ENCODE assay signal across 11 cellular contexts in the genomic region with DNA sequence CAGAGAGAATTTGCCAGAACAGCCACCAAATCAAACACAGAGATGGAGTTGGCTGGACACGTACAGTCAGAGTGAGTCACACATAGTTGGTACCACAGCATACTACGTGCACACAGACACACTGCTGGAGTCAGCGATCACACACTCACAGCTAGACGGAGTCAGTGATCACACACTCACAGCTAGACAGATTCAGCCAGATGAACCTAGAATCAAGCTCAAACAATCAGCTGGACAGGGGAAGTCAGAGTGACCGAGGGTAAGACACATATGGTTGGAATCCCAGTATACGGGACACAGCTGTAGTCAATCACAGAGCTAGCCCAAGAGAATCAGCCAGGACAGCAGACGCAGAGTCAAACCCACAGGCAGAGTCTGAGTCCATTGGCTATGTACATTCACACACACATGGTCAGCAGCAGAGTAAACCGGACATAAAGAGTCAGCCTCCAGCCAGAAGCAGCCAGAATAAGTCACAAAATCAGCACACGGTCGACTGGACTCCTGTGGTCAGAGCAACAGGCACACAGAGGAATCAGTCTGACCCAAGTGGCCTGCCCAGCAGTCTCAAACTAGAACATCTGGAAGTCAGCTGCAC. TPM values are rescaled to one million over a fixed set of nuclear protein-coding genes. Genes with fewer than 3 reads are reported as not detected.
DNase-seq lines count a peak whose midpoint lies in the region; TF ChIP-seq lines count a peak whose summit lies in the region.
"Had no signal": no experiment of that assay in that cellular context is flagged by ENCODE, and none has a peak within 500 bp of the region (broad histone marks: within the 10 kb centered on the region; RNA-seq: fewer than 3 reads in every experiment).

No MANE protein-coding gene starts in this region.

- H3K79me2 ChIP-seq in smooth muscle cell (ENCODE audit: low read depth) = no peaks in the 10 kb centered on the region

- peak overlapping the region; percentile 42 for H3K27ac Mint-ChIP-seq in activated T-cell treated with anti-CD3 and anti-CD28 coated beads, Interleukin-2, amount 50 U/mL, for 24 hours
- no peak overlapping the region for H3K27ac Mint-ChIP-seq in activated CD4-positive, alpha-beta memory T cell treated with anti-CD3 and anti-CD28 coated beads for 36 hours

- H3K4me3 Mint-ChIP-seq in activated T-cell treated with anti-CD3 and anti-CD28 coated beads, Interleukin-2, amount 50 U/mL, for 24 hours = peak overlapping the region; percentile 89
- H3K4me3 Mint-ChIP-seq in activated CD4-positive, alpha-beta memory T cell treated with anti-CD3 and anti-CD28 coated beads for 36 hours = peak overlapping the region; percentile 10

- no peak overlapping the region for H2AFZ ChIP-seq in smooth muscle cell (ENCODE audit: low read depth)

- POLR2A ChIA-PET in activated CD4-positive, alpha-beta memory T cell treated with anti-CD3 and anti-CD28 coated beads for 36 hours (lab: Charles Lee) = no interaction called here

- H3K9me3 ChIP-seq in smooth muscle cell (replicated peaks; ENCODE audit: low read depth) = no peaks in the 10 kb centered on the region

- peaks cover 47% of the 10 kb centered on the region for H3K4me1 Mint-ChIP-seq in activated T-cell treated with anti-CD3 and anti-CD28 coated beads, Interleukin-2, amount 50 U/mL, for 24 hours (ENCODE audit: low read depth)
- peaks cover 40% of the 10 kb centered on the region for H3K4me1 Mint-ChIP-seq in activated CD4-positive, alpha-beta memory T cell treated with anti-CD3 and anti-CD28 coated beads for 36 hours (ENCODE audit: low read depth)

- H3F3A ChIP-seq in smooth muscle cell (ENCODE audit: low read depth) = no peaks in the 10 kb centered on the region

- no peaks in the 10 kb centered on the region for H3K36me3 ChIP-seq in smooth muscle cell (ENCODE audit: low read depth)

- no peaks in the 10 kb centered on the region for H3K4me1 ChIP-seq in smooth muscle cell (ENCODE audit: low read depth)

- peaks cover 78% of the 10 kb centered on the region for H3K36me3 Mint-ChIP-seq in activated T-cell treated with anti-CD3 and anti-CD28 coated beads, Interleukin-2, amount 50 U/mL, for 24 hours (ENCODE audit: low read depth)
- H3K36me3 Mint-ChIP-seq in activated CD4-positive, alpha-beta memory T cell treated with anti-CD3 and anti-CD28 coated beads for 36 hours = peaks cover 48% of the 10 kb centered on the region

- intact Hi-C loops in activated CD4-positive, alpha-beta memory T cell treated with anti-CD3 and anti-CD28 coated beads for 36 hours (cut with micrococcal nuclease) = loop anchor here (5.0 kb wide), 1 partner anchor 393 kb away; a partner anchor contains a TSS

- H3K27me3 ChIP-seq in smooth muscle cell (ENCODE audit: low read depth) = no peaks in the 10 kb centered on the region

- CTCF ChIA-PET in activated CD4-positive, alpha-beta memory T cell treated with anti-CD3 and anti-CD28 coated beads for 36 hours (lab: Charles Lee) = interaction anchor here (1.5 to 1.6 kb wide), 3 partner anchors 9 to 383 kb away, joined by 3 to 5 read pairs (median 5); a partner anchor contains a TSS

- H3K27ac ChIP-seq in smooth muscle cell (ENCODE audit: low read depth) = peak overlapping the region; percentile 87
- H3K27ac ChIP-seq: C4-2B had no signal

- H3K27me3 Mint-ChIP-seq in activated T-cell treated with anti-CD3 and anti-CD28 coated beads, Interleukin-2, amount 50 U/mL, for 24 hours = peaks cover 25% of the 10 kb centered on the region
- no peaks in the 10 kb centered on the region for H3K27me3 Mint-ChIP-seq in activated CD4-positive, alpha-beta memory T cell treated with anti-CD3 and anti-CD28 coated beads for 36 hours

- peak overlapping the region; percentile 62 for H3K9ac ChIP-seq in smooth muscle cell (ENCODE audit: low read depth)

- peak overlapping the region; percentile 65 for H3K4me2 ChIP-seq in smooth muscle cell

- WGBS in smooth muscle cell (ENCODE audit: low lambda C conversion rate) = 39% methylated on average over 10 of the region's 10 CpGs

- no peak for DNase-seq in activated T-cell treated with anti-CD3 and anti-CD28 coated beads, Interleukin-2, amount 50 U/mL, for 24 hours
- no peak for DNase-seq in activated T-cell treated with anti-CD3 and anti-CD28 coated beads, Interleukin-2, amount 50 U/mL, for 1 hour
- no peak for DNase-seq in activated CD4-positive, alpha-beta memory T cell treated with anti-CD3 and anti-CD28 coated beads for 36 hours
- DNase-seq in fibroblast of the conjunctiva (ENCODE audit: low read depth) = peak; percentile 56
- DNase-seq in smooth muscle cell (lab: John Stamatoyannopoulos, UW; ENCODE audit: unreplicated experiment) = no peak
- DNase-seq in NCI-H1092 (lab: John Stamatoyannopoulos, UW) = no peak
- no peak for DNase-seq in GM20000 (ENCODE audit: low spot score)
- DNase-seq in amygdala (lab: John Stamatoyannopoulos, UW) = no peak
- DNase-seq: caudate nucleus, NCI-H1048 had no signal

- no peak for TF ChIP-seq CTCF in smooth muscle cell (IDR thresholded peaks at IDR 0.05; ENCODE audit: borderline replicate concordance, insufficient read depth, poor library complexity, severe bottlenecking)
- no peak for TF ChIP-seq CTCF in GM20000 (IDR thresholded peaks at IDR 0.05; ENCODE audit: extremely low read depth, missing control alignments)

- H3K4me3 ChIP-seq in smooth muscle cell = no peak overlapping the region

- H3K9me3 Mint-ChIP-seq in activated T-cell treated with anti-CD3 and anti-CD28 coated beads, Interleukin-2, amount 50 U/mL, for 24 hours = no peaks in the 10 kb centered on the region
- no peaks in the 10 kb centered on the region for H3K9me3 Mint-ChIP-seq in activated CD4-positive, alpha-beta memory T cell treated with anti-CD3 and anti-CD28 coated beads for 36 hours

- H4K20me1 ChIP-seq in smooth muscle cell (ENCODE audit: low read depth) = no peaks in the 10 kb centered on the region

RNA-seq across cellular contexts. Expression of a gene that starts 4.6 kb away (rescaled TPM):
- total RNA-seq in activated CD4-positive, alpha-beta memory T cell treated with anti-CD3 and anti-CD28 coated beads for 36 hours = 10 to 100 TPM; 70.7 to 73.0 TPM
- 69.4 and 79.0 TPM in 2 replicates for total RNA-seq in smooth muscle cell
- 68.7 and 88.7 TPM in 2 replicates for polyA plus RNA-seq in smooth muscle cell

RNA-seq across cellular contexts. Expression of a gene that starts 10.6 kb away (rescaled TPM):
- total RNA-seq in activated CD4-positive, alpha-beta memory T cell treated with anti-CD3 and anti-CD28 coated beads for 36 hours = 10 to 100 TPM; 62.8 to 73.9 TPM
- total RNA-seq in smooth muscle cell = 60.6 and 78.9 TPM in 2 replicates
- 80.8 and 82.4 TPM in 2 replicates for polyA plus RNA-seq in smooth muscle cell

RNA-seq across cellular contexts. Expression of a gene that starts 43.4 kb away (rescaled TPM):
- 1 to 10 TPM; 7.1 to 7.7 TPM for total RNA-seq in activated CD4-positive, alpha-beta memory T cell treated with anti-CD3 and anti-CD28 coated beads for 36 hours
- 25.1 and 25.5 TPM in 2 replicates for total RNA-seq in smooth muscle cell
- polyA plus RNA-seq in smooth muscle cell = 14.8 and 23.2 TPM in 2 replicates

RNA-seq across cellular contexts. Expression of a gene that starts 53.7 kb away (rescaled TPM):
- total RNA-seq in activated CD4-positive, alpha-beta memory T cell treated with anti-CD3 and anti-CD28 coated beads for 36 hours = not detected
- not detected in 2 replicates for total RNA-seq in smooth muscle cell
- polyA plus RNA-seq in smooth muscle cell = not detected in 2 replicates

RNA-seq across cellular contexts. Expression of a gene that starts 56.2 kb away (rescaled TPM):
- 100 to 1,000 TPM; 149 to 150 TPM for total RNA-seq in activated CD4-positive, alpha-beta memory T cell treated with anti-CD3 and anti-CD28 coated beads for 36 hours
- total RNA-seq in smooth muscle cell = 49.1 and 63.0 TPM in 2 replicates
- 85.5 and 99.8 TPM in 2 replicates for polyA plus RNA-seq in smooth muscle cell
